In genomic region chr4:100165809-100166208, GRCh38 we compare ENCODE assay signal across 20 cellular contexts. TPM values are rescaled to one million over a fixed set of nuclear protein-coding genes. Genes with fewer than 3 reads are reported as not detected.
DNase-seq lines count a peak whose midpoint lies in the region; ATAC-seq and TF ChIP-seq lines count a peak whose summit lies in the region.
"Had no signal": no experiment of that assay in that cellular context is flagged by ENCODE, and none has a peak within 500 bp of the region (broad histone marks: within the 10 kb centered on the region; RNA-seq: fewer than 3 reads in every experiment).

No MANE protein-coding gene starts in this region.

- peaks cover 20% of the 10 kb centered on the region for H3K4me1 Mint-ChIP-seq in nephron progenitor cell

- no peaks in the 10 kb centered on the region for H3K79me2 ChIP-seq in DND-41 (ENCODE audit: insufficient read depth, low read length)
- no peaks in the 10 kb centered on the region for H3K79me2 ChIP-seq in OCI-LY7 (ENCODE audit: insufficient read depth, low read depth, low read length)

- H3K27me3 Mint-ChIP-seq in nephron progenitor cell (ENCODE audit: low read depth, poor library complexity) = no peaks in the 10 kb centered on the region
- H3K27me3 Mint-ChIP-seq: activated CD4-positive, alpha-beta memory T cell treated with anti-CD3 and anti-CD28 coated beads for 36 hours had no signal

- peak; percentile 94 for ATAC-seq in DND-41 (ENCODE audit: insufficient read depth, low read depth)
- ATAC-seq in HG02798 (IDR thresholded peaks at IDR 0.05; ENCODE audit: poor library complexity, unreplicated experiment) = peak; percentile 32
- ATAC-seq in esophagus mucosa = no peak
- no peak for ATAC-seq in HG02852 (IDR thresholded peaks at IDR 0.05; ENCODE audit: unreplicated experiment)
- ATAC-seq: pancreas had no signal

- CTCF ChIA-PET in OCI-LY7 (lab: Charles Lee; ENCODE audit: unreplicated experiment) (no interaction called here), HEK293T (lab: Yijun Ruan, JAX) (no interaction called here)

- no peaks in the 10 kb centered on the region for H3K36me3 Mint-ChIP-seq in nephron progenitor cell (ENCODE audit: low read depth)
- H3K36me3 Mint-ChIP-seq: activated CD4-positive, alpha-beta memory T cell treated with anti-CD3 and anti-CD28 coated beads for 36 hours had no signal

- H2AFZ ChIP-seq in DND-41 (ENCODE audit: low read depth, low read length) (peak overlapping the region; percentile 59), OCI-LY7 (ENCODE audit: low read length) (peak overlapping the region; percentile 73; the same call in 1 of the 2 replicates)

- BruUV-seq in OCI-LY7 (replicated peaks; lab: Mats Ljungman, UMichigan) = no TSS peak

- H3K9me2 ChIP-seq in OCI-LY7 (ENCODE audit: insufficient read depth, low read length) = no peaks in the 10 kb centered on the region

- intact Hi-C loops in OCI-LY7 (cut with micrococcal nuclease; ENCODE audit: unreplicated experiment) = loop anchor here (2.0 kb wide), 1 partner anchor 59 kb away; no protein-coding TSS in a partner anchor

- H3K27ac Mint-ChIP-seq in nephron progenitor cell = no peak overlapping the region
- H3K27ac Mint-ChIP-seq: activated CD4-positive, alpha-beta memory T cell treated with anti-CD3 and anti-CD28 coated beads for 36 hours; activated T-helper 1 cell treated with anti-CD3 and anti-CD28 coated beads, Interleukin-12 subunit alpha, Interleukin-12 subunit beta, Interleukin-2, Interleukin-4 antibody, amounts not matched to agents 30 ng/mL and 10 ng/mL and 1 ng/mL, durations not matched to agents 14 hours and 24 hours and 36 hours; HFFc6 had no signal

- H3K9me3 Mint-ChIP-seq in nephron progenitor cell = peaks cover 16% of the 10 kb centered on the region

- H3K27ac ChIP-seq in DND-41 (ENCODE audit: low read length) = peak overlapping the region; percentile 62
- H3K27ac ChIP-seq in OCI-LY7 (ENCODE audit: low read depth, low read length, poor library complexity, severe bottlenecking) = peak overlapping the region; percentile 47
- H3K27ac ChIP-seq: esophagus muscularis mucosa, pancreas, testis had no signal

- H3K9me3 ChIP-seq in DND-41 (ENCODE audit: insufficient read depth, low read length, severe bottlenecking) (peaks cover 13% of the 10 kb centered on the region), OCI-LY7 (ENCODE audit: low read length) (peaks cover 18% of the 10 kb centered on the region; the same call in 1 of the 2 replicates)
- H3K9me3 ChIP-seq: pancreas, testis had no signal

- H3K4me2 ChIP-seq in DND-41 (ENCODE audit: insufficient read depth, low read length) (peak overlapping the region; percentile 34), OCI-LY7 (ENCODE audit: low read length) (peak overlapping the region; percentile 46)

- H4K20me1 ChIP-seq in DND-41 (ENCODE audit: insufficient read depth, low read length) = no peaks in the 10 kb centered on the region
- H4K20me1 ChIP-seq in OCI-LY7 (ENCODE audit: insufficient read depth, low read length) = no peaks in the 10 kb centered on the region

- H3K4me3 Mint-ChIP-seq in nephron progenitor cell = no peak overlapping the region
- H3K4me3 Mint-ChIP-seq: activated CD4-positive, alpha-beta memory T cell treated with anti-CD3 and anti-CD28 coated beads for 36 hours; HFFc6 had no signal

- DNase-seq in DND-41 (peak; percentile 47), OCI-LY7 (ENCODE audit: low spot score) (peak; percentile 37), fibroblast of gingiva (ENCODE audit: low read depth) (peak; percentile 32), HEK293T (ENCODE audit: extremely low spot score) (no peak), nephron progenitor cell (no peak)
- DNase-seq: activated CD4-positive, alpha-beta memory T cell treated with anti-CD3 and anti-CD28 coated beads for 36 hours; COR-L47; dermis blood vessel endothelial cell; head of caudate nucleus; HFFc6; NCI-H1694; NCI-H345; pancreas; small intestine; testis had no signal

- TF ChIP-seq CTCF in DND-41 (IDR thresholded peaks at IDR 0.05; ENCODE audit: borderline replicate concordance, extremely low read depth, low read length, poor library complexity, severe bottlenecking) = no peak
- TF ChIP-seq CTCF in OCI-LY7 (conservative IDR thresholded peaks at IDR 0.05; ENCODE audit: low read length) = no peak
- no peak for TF ChIP-seq CTCF in nephron progenitor cell (IDR thresholded peaks at IDR 0.05)

- peak overlapping the region; percentile 28; the same call in 1 of the 2 replicates for H3K9ac ChIP-seq in DND-41 (ENCODE audit: low read depth, low read length)

- peaks cover 42% of the 10 kb centered on the region for H3K4me1 ChIP-seq in DND-41 (ENCODE audit: insufficient read depth, low read length)
- H3K4me1 ChIP-seq in OCI-LY7 (ENCODE audit: insufficient read depth, low read length, poor library complexity, severe bottlenecking) = peaks cover 26% of the 10 kb centered on the region
- H3K4me1 ChIP-seq: pancreas, testis had no signal

- H3K4me3 ChIP-seq in DND-41 (ENCODE audit: low read depth in 1 of 2, low read length in 2 of 2) (no peak overlapping the region), OCI-LY7 (ENCODE audit: low read depth, low read length, poor library complexity, severe bottlenecking) (peak overlapping the region; percentile 17)
- H3K4me3 ChIP-seq: esophagus muscularis mucosa, pancreas, testis had no signal

- H3K36me3 ChIP-seq in DND-41 (ENCODE audit: insufficient read depth, low read length) = no peaks in the 10 kb centered on the region
- no peaks in the 10 kb centered on the region for H3K36me3 ChIP-seq in OCI-LY7 (ENCODE audit: insufficient read depth, low read length)
- H3K36me3 ChIP-seq: esophagus muscularis mucosa, pancreas had no signal

- H3K27me3 ChIP-seq in DND-41 (ENCODE audit: insufficient read depth, low read length, poor library complexity) = no peaks in the 10 kb centered on the region
- H3K27me3 ChIP-seq: esophagus muscularis mucosa, pancreas, testis had no signal

- POLR2A ChIA-PET in OCI-LY7 (lab: Charles Lee) = interaction anchor here (1.0 kb wide), 1 partner anchor 57 kb away, joined by 3 read pairs; no protein-coding TSS in a partner anchor
- POLR2A ChIA-PET in HEK293T (lab: Yijun Ruan, JAX) = no interaction called here

TF ChIP-seq in HEK293T, 16 proteins besides CTCF, POLR2A, EP300 and RAD21:
- TF ChIP-seq SP1 (IDR thresholded peaks at IDR 0.05) = no peak
- TF ChIP-seq FOXA1 (IDR thresholded peaks at IDR 0.05) = no peak
- no peak for TF ChIP-seq ZNF384 (IDR thresholded peaks at IDR 0.05)
- TF ChIP-seq ARNT (IDR thresholded peaks at IDR 0.05) = no peak

RNA-seq across cellular contexts. Expression of gene DDIT4L, which starts 24.5 kb away (rescaled TPM):
- 0.06 TPM in 1 of 2 replicates, not detected in the other for total RNA-seq in OCI-LY7 (2014; rRNA removed; shearing (Covaris generic))
- total RNA-seq in OCI-LY7 (2022) = not detected in 2 replicates
- total RNA-seq in esophagus mucosa = 0.56 TPM

Comparison
In these comparisons a context has a peak if more than half of its experiments do, and no peak if none do; other contexts are left out.
1. ATAC-seq: peak in DND-41 (single experiment) and HG02798 (single experiment); none in esophagus mucosa (single experiment) and HG02852 (single experiment).
2. DNase-seq: peak in DND-41 (single experiment), OCI-LY7 (single experiment) and fibroblast of gingiva (single experiment); none in HEK293T (single experiment) and nephron progenitor cell (single experiment).